Comparison of ENCODE assay signal across 22 cellular contexts in the genomic region with DNA sequence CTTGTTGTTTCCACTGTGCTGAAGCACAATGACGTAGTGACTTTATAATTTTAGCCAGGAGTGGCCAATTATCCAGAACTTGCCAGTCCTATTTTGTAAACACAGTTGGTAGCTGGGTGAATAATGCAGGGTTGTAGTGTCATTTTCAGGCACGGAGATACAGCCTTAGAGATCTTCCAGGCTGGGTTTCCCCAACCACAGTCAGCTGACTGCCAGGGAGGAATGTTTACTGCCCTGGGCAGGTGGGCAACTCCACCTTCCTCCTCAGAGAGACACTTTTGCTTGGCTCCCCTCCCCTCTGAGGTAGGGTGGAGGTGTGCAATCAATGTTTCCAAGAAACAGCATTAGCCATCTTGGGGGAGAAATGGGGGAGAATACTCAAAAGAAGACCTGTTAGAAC.
DNase-seq lines count a peak whose midpoint lies in the region; ATAC-seq lines count a peak whose summit lies in the region.
"Had no signal": no experiment of that assay in that cellular context is flagged by ENCODE, and none has a peak within 500 bp of the region (broad histone marks: within the 10 kb centered on the region; RNA-seq: fewer than 3 reads in every experiment).

No MANE protein-coding gene starts in this region.

- H3K4me1 Mint-ChIP-seq in activated T-cell treated with anti-CD3 and anti-CD28 coated beads, Interleukin-2, amount 50 U/mL, for 24 hours (ENCODE audit: low read depth), result peaks cover 2% of the 10 kb centered on the region

- no peak overlapping the region for H3K4me3 Mint-ChIP-seq in activated T-cell treated with anti-CD3 and anti-CD28 coated beads, Interleukin-2, amount 50 U/mL, for 24 hours
- H3K4me3 Mint-ChIP-seq: HFFc6; natural killer cell treated with Interleukin-12 subunit alpha and Interleukin-12 subunit beta and Interleukin-15 and Interleukin-18, amount 100 ng/mL, for 72 hours; stimulated activated naive CD8-positive, alpha-beta T cell treated with anti-CD3 and anti-CD28 coated beads, Interleukin-15, Interleukin-2, amounts not matched to agents 100 ng/mL and 50 ng/mL, for 24 hours had no signal

- no peak overlapping the region for H3K27ac Mint-ChIP-seq in activated T-cell treated with anti-CD3 and anti-CD28 coated beads, Interleukin-2, amount 50 U/mL, for 24 hours
- H3K27ac Mint-ChIP-seq: HFFc6; natural killer cell treated with Interleukin-12 subunit alpha and Interleukin-12 subunit beta and Interleukin-15 and Interleukin-18, amount 100 ng/mL, for 72 hours; stimulated activated naive CD8-positive, alpha-beta T cell treated with anti-CD3 and anti-CD28 coated beads, Interleukin-15, Interleukin-2, amounts not matched to agents 100 ng/mL and 50 ng/mL, for 24 hours had no signal

- DNase-seq in Daoy (ENCODE audit: low read depth) (peak; percentile 14), NCI-H774 (lab: John Stamatoyannopoulos, UW) (peak; percentile 77), kidney tubule cell (ENCODE audit: low spot score) (peak; percentile 40)
- DNase-seq in activated T-cell treated with anti-CD3 and anti-CD28 coated beads, Interleukin-2, amount 50 U/mL, for 24 hours, result no peak
- no peak for DNase-seq in activated CD4-positive, alpha-beta T cell treated with anti-CD3 and anti-CD28 coated beads for 48 hours
- DNase-seq: activated CD4-positive, alpha-beta T cell treated with anti-CD3 and anti-CD28 coated beads for 4 hours; dermis blood vessel endothelial cell; EL; HFFc6; hypothalamus; kidney; MM.1S; NCI-H2227 treated with DMSO at 0.1 percent for 48 hours; pancreas; sigmoid colon; stimulated activated CD4-positive, alpha-beta T cell treated with anti-CD3 and anti-CD28 coated beads, Interleukin-1b, Interleukin-23, amount 100 ng/mL, for 48 hours; transverse colon had no signal

- H3K9me3 Mint-ChIP-seq in activated T-cell treated with anti-CD3 and anti-CD28 coated beads, Interleukin-2, amount 50 U/mL, for 24 hours, result no peaks in the 10 kb centered on the region
- H3K9me3 Mint-ChIP-seq: HFFc6; natural killer cell treated with Interleukin-12 subunit alpha and Interleukin-12 subunit beta and Interleukin-15 and Interleukin-18, amount 100 ng/mL, for 72 hours; stimulated activated naive CD8-positive, alpha-beta T cell treated with anti-CD3 and anti-CD28 coated beads, Interleukin-15, Interleukin-2, amounts not matched to agents 100 ng/mL and 50 ng/mL, for 24 hours had no signal

- ATAC-seq in GM18907 (IDR thresholded peaks at IDR 0.05; ENCODE audit: unreplicated experiment) (peak; percentile 27), GM21515 (IDR thresholded peaks at IDR 0.05; ENCODE audit: unreplicated experiment) (no peak), HG02678 (IDR thresholded peaks at IDR 0.05; ENCODE audit: unreplicated experiment) (no peak)
- ATAC-seq: natural killer cell treated with Interleukin-12 subunit alpha and Interleukin-12 subunit beta and Interleukin-15 and Interleukin-18, amount 100 ng/mL, for 72 hours had no signal

- H3K27me3 Mint-ChIP-seq in activated T-cell treated with anti-CD3 and anti-CD28 coated beads, Interleukin-2, amount 50 U/mL, for 24 hours, result peaks cover 24% of the 10 kb centered on the region

- no peaks in the 10 kb centered on the region for H3K36me3 Mint-ChIP-seq in activated T-cell treated with anti-CD3 and anti-CD28 coated beads, Interleukin-2, amount 50 U/mL, for 24 hours (ENCODE audit: low read depth)
- H3K36me3 Mint-ChIP-seq: natural killer cell treated with Interleukin-12 subunit alpha and Interleukin-12 subunit beta and Interleukin-15 and Interleukin-18, amount 100 ng/mL, for 72 hours had no signal

Comparison
In these comparisons a context has a peak if more than half of its experiments do, and no peak if none do; other contexts are left out.
1. DNase-seq: peak in Daoy (single experiment), NCI-H774 (single experiment) and kidney tubule cell (single experiment); none in activated T-cell treated with anti-CD3 and anti-CD28 coated beads, Interleukin-2, amount 50 U/mL, for 24 hours (single experiment) and activated CD4-positive, alpha-beta T cell treated with anti-CD3 and anti-CD28 coated beads for 48 hours (single experiment).